In genomic region chr20:47031028-47031427, GRCh38 we compare ENCODE assay signal across 25 cellular contexts.
DNase-seq lines count a peak whose midpoint lies in the region; ATAC-seq, FAIRE-seq and TF ChIP-seq lines count a peak whose summit lies in the region.
"Had no signal": no experiment of that assay in that cellular context is flagged by ENCODE, and none has a peak within 500 bp of the region (broad histone marks: within the 10 kb centered on the region; RNA-seq: fewer than 3 reads in every experiment).

No MANE protein-coding gene starts in this region.

- H3K27ac ChIP-seq in parathyroid adenoma, result peak overlapping the region; percentile 82
- H3K27ac ChIP-seq: hepatocyte had no signal

- H3K4me3 ChIP-seq in parathyroid adenoma (ENCODE audit: low read depth, low read length), result no peak overlapping the region
- H3K4me3 ChIP-seq: esophagus muscularis mucosa, HAP-1, hepatocyte, tibial nerve had no signal

- peak; percentile 68 for FAIRE-seq in HTR-8/SVneo (lab: Jason Lieb, UNC)
- FAIRE-seq: GM18507 had no signal

- no peak overlapping the region for H3K9ac ChIP-seq in parathyroid adenoma

- TF ChIP-seq CTCF in parathyroid adenoma (IDR thresholded peaks at IDR 0.05), result no peak

- no peaks in the 10 kb centered on the region for H3K36me3 ChIP-seq in parathyroid adenoma (ENCODE audit: control insufficient read depth, insufficient read depth, low read length)
- H3K36me3 ChIP-seq: esophagus muscularis mucosa, HAP-1 had no signal

- DNase-seq in HTR-8/SVneo (ENCODE audit: insufficient read length, low spot score), result no peak
- DNase-seq in NCI-H2029 (lab: John Stamatoyannopoulos, UW), result peak; percentile 77
- DNase-seq in cerebellar cortex (ENCODE audit: low spot score), result peak; percentile 1
- no peak for DNase-seq in stimulated activated naive CD4-positive, alpha-beta T cell treated with Interleukin-2 at 50 U/mL for 16 hours (lab: John Stamatoyannopoulos, UW)
- DNase-seq: activated CD4-positive, alpha-beta T cell treated with anti-CD3 and anti-CD28 coated beads for 1 hour; activated CD8-positive, alpha-beta T cell treated with anti-CD3 and anti-CD28 coated beads for 36 hours; Calu3; DND-41; endodermal cell; foreskin melanocyte; KG1; NCI-H510A treated with DMSO at 0.1 percent for 48 hours; NK-92 treated with Interleukin-12 subunit alpha and Interleukin-12 subunit beta, amount 100 ng/mL, for 24 hours; retina; SHP77 treated with DMSO at 0.1 percent for 48 hours had no signal

- no peak for TF ChIP-seq POLR2A in GM18505 (IDR thresholded peaks at IDR 0.05; ENCODE audit: borderline replicate concordance, extremely low read depth, insufficient read depth, insufficient read length)

- no peak for ATAC-seq in GM18505 (IDR thresholded peaks at IDR 0.05; ENCODE audit: unreplicated experiment)
- ATAC-seq in HG03520 (IDR thresholded peaks at IDR 0.05; ENCODE audit: unreplicated experiment), result no peak
- ATAC-seq: activated CD8-positive, alpha-beta T cell treated with anti-CD3 and anti-CD28 coated beads for 36 hours; activated naive CD4-positive, alpha-beta T cell treated with anti-CD3 and anti-CD28 coated beads, Interleukin-2, amount 50 U/mL, for 72 hours; activated T-helper 17 cell treated with anti-CD3 and anti-CD28 coated beads, Interleukin-2, amount 50 U/mL, for 72 hours had no signal

- H3K4me2 ChIP-seq in parathyroid adenoma (ENCODE audit: low read length), result no peak overlapping the region
- H3K4me2 ChIP-seq: hepatocyte had no signal

- no peaks in the 10 kb centered on the region for H3K79me2 ChIP-seq in parathyroid adenoma
- H3K79me2 ChIP-seq: hepatocyte had no signal

- peaks cover 63% of the 10 kb centered on the region for H3K4me1 ChIP-seq in parathyroid adenoma
- H3K4me1 ChIP-seq: HAP-1 had no signal

- no peaks in the 10 kb centered on the region for H3K9me3 ChIP-seq in parathyroid adenoma (ENCODE audit: control insufficient read depth, low read length)
- H3K9me3 ChIP-seq: esophagus muscularis mucosa, HAP-1 had no signal

- no peaks in the 10 kb centered on the region for H3K27me3 ChIP-seq in parathyroid adenoma (ENCODE audit: control insufficient read depth, insufficient read depth, low read length)
- H3K27me3 ChIP-seq: esophagus muscularis mucosa, hepatocyte, tibial nerve had no signal

- H2AFZ ChIP-seq in parathyroid adenoma, result peak overlapping the region; percentile 18
- H2AFZ ChIP-seq: hepatocyte had no signal

Comparison
In these comparisons a context has a peak if more than half of its experiments do, and no peak if none do; other contexts are left out.
1. DNase-seq: peak in NCI-H2029 (single experiment) and cerebellar cortex (single experiment); none in HTR-8/SVneo (single experiment) and stimulated activated naive CD4-positive, alpha-beta T cell treated with Interleukin-2 at 50 U/mL for 16 hours (single experiment).